Comparison of ENCODE assay signal across 7 cellular contexts in genomic region chr1:169838942-169839341, GRCh38.
"Had no signal": no experiment of that assay in that cellular context is flagged by ENCODE, and none has a peak within 500 bp of the region (broad histone marks: within the 10 kb centered on the region; RNA-seq: fewer than 3 reads in every experiment).

No MANE protein-coding gene starts in this region.

- H3K27me3 Mint-ChIP-seq: IgD-negative memory B cell had no signal

- DNase-seq: H9, HCEC 1CT, HFFc6, KG1 had no signal

- H3K9me3 Mint-ChIP-seq: GM23338 had no signal

- H3K4me3 ChIP-seq: GM23338 had no signal

- H3K4me3 Mint-ChIP-seq: GM23338, H9, HFFc6, IgD-negative memory B cell had no signal

- H2AFZ ChIP-seq: GM23338 had no signal

- H3K4me1 Mint-ChIP-seq: GM23338, H9 had no signal

- H3K27ac Mint-ChIP-seq: GM23338, H9, HFFc6 had no signal

- H3K4me2 ChIP-seq: GM23338 had no signal

- ATAC-seq: GM23338, HepG2 had no signal
